ENCODE assay signal across 16 cellular contexts in genomic region chr7:68688416-68689086, GRCh38.
A peak's percentile ranks its signal among the peaks of the same experiment; 100 is the strongest.
DNase-seq lines count a peak whose midpoint lies in the region; ATAC-seq lines count a peak whose summit lies in the region.
"Had no signal": no experiment of that assay in that cellular context is flagged by ENCODE, and none has a peak within 500 bp of the region (broad histone marks: within the 10 kb centered on the region; RNA-seq: fewer than 3 reads in every experiment).

No MANE protein-coding gene starts in this region.

- no peak overlapping the region for H2BK12ac ChIP-seq in mesenchymal stem cell (ENCODE audit: low read length in 2 of 2)

- no peak for ATAC-seq in Right ventricle myocardium inferior
- no peak for ATAC-seq in aorta (ENCODE audit: low FRiP score)
- ATAC-seq: activated naive CD4-positive, alpha-beta T cell treated with anti-CD3 and anti-CD28 coated beads, Interleukin-2, amount 50 U/mL, for 72 hours; foreskin keratinocyte; right lobe of liver had no signal

- H3K4me3 ChIP-seq in mesenchymal stem cell (ENCODE audit: insufficient read depth in 1 of 2, low read depth in 1 of 2, low read length in 2 of 2) (peak overlapping the region in 1 of 2 experiments; percentile 65), aorta (ENCODE audit: low read length in 2 of 2) (no peak overlapping the region)
- no peak overlapping the region for H3K4me3 ChIP-seq in effector memory CD4-positive, alpha-beta T cell (ENCODE audit: insufficient read depth, low read depth, low read length, poor library complexity, severe bottlenecking)
- H3K4me3 ChIP-seq: right lobe of liver had no signal

- H4K91ac ChIP-seq in mesenchymal stem cell (ENCODE audit: low read length), result no peak overlapping the region

- H3K27ac ChIP-seq in mesenchymal stem cell (ENCODE audit: low read length, poor library complexity, severe bottlenecking) (no peak overlapping the region), aorta (ENCODE audit: low read depth in 1 of 2, low read length in 2 of 2) (no peak overlapping the region)
- no peak overlapping the region for H3K27ac ChIP-seq in effector memory CD4-positive, alpha-beta T cell (ENCODE audit: insufficient read depth, low read length, poor library complexity, severe bottlenecking)
- H3K27ac ChIP-seq: foreskin keratinocyte, neutrophil, right lobe of liver had no signal

- H3K9me3 ChIP-seq in mesenchymal stem cell (ENCODE audit: control insufficient read depth, low read length) (no peaks in the 10 kb centered on the region), aorta (ENCODE audit: control insufficient read depth, low read length) (peaks cover 2% of the 10 kb centered on the region)
- no peaks in the 10 kb centered on the region for H3K9me3 ChIP-seq in effector memory CD4-positive, alpha-beta T cell (ENCODE audit: control insufficient read depth, low read length)
- H3K9me3 ChIP-seq: neutrophil, right lobe of liver had no signal

- no peak overlapping the region for H2BK120ac ChIP-seq in mesenchymal stem cell (ENCODE audit: low read depth, low read length)

- peak; percentile 52 for DNase-seq in D341Med (ENCODE audit: low spot score)
- DNase-seq in NCI-H1105 treated with DMSO at 0.1 percent for 48 hours (lab: John Stamatoyannopoulos, UW), result peak; percentile 80
- peak; percentile 92 for DNase-seq in NCI-H748 (lab: John Stamatoyannopoulos, UW; ENCODE audit: unreplicated experiment)
- no peak for DNase-seq in mesenchymal stem cell
- DNase-seq in Right ventricle myocardium inferior (ENCODE audit: missing footprints), result no peak
- no peak for DNase-seq in effector memory CD4-positive, alpha-beta T cell
- DNase-seq in aorta, result no peak
- no peak for DNase-seq in stimulated activated CD4-positive, alpha-beta T cell treated with anti-CD3 and anti-CD28 coated beads, Interleukin-2, amount 100 ng/mL, for 48 hours
- DNase-seq: activated CD4-positive, CD25-positive, alpha-beta regulatory T cell; AML-193; DMS53; foreskin keratinocyte; NCI-H446; right lobe of liver had no signal

- H3K14ac ChIP-seq in mesenchymal stem cell (ENCODE audit: low read length in 2 of 2), result no peak overlapping the region

- no peak overlapping the region for H3K18ac ChIP-seq in mesenchymal stem cell (ENCODE audit: low read depth in 1 of 2, low read length in 2 of 2)

- intact Hi-C loops in Right ventricle myocardium inferior (cut with DNase I), result no loop called here
- intact Hi-C loops in aorta (cut with DNase I), result no loop called here

- WGBS in mesenchymal stem cell, result 79% methylated on average over 8 of the region's 8 CpGs
- WGBS in aorta, 2 donors, result 58% methylated on average over 8 of the region's 8 CpGs

- H2BK5ac ChIP-seq in mesenchymal stem cell (ENCODE audit: low read depth, low read length, poor library complexity, severe bottlenecking), result no peak overlapping the region

- no peak overlapping the region for H2BK15ac ChIP-seq in mesenchymal stem cell (ENCODE audit: low read depth, poor library complexity, severe bottlenecking)

- peak overlapping the region; percentile 38 for H3K9ac ChIP-seq in mesenchymal stem cell (ENCODE audit: low read length)

- no peak overlapping the region for H3K4ac ChIP-seq in mesenchymal stem cell (ENCODE audit: low read depth in 1 of 2, low read length in 2 of 2)

- H3K27me3 ChIP-seq in mesenchymal stem cell (ENCODE audit: control insufficient read depth in 1 of 2, insufficient read depth in 1 of 2, low read length in 2 of 2) (peaks cover 0 to 10% of the 10 kb centered on the region in 2 experiments), aorta (ENCODE audit: control insufficient read depth in 1 of 2, insufficient read depth in 2 of 2, low read length in 1 of 2) (no peaks in the 10 kb centered on the region)
- H3K27me3 ChIP-seq in effector memory CD4-positive, alpha-beta T cell (replicated peaks; ENCODE audit: control insufficient read depth, insufficient read depth, low read length, poor library complexity, severe bottlenecking), result no peaks in the 10 kb centered on the region
- H3K27me3 ChIP-seq: foreskin keratinocyte, neutrophil, right lobe of liver had no signal

- no peaks in the 10 kb centered on the region for H3K36me3 ChIP-seq in mesenchymal stem cell (ENCODE audit: control insufficient read depth in 1 of 2, insufficient read depth in 2 of 2, low read depth in 1 of 2, low read length in 2 of 2)
- no peaks in the 10 kb centered on the region for H3K36me3 ChIP-seq in effector memory CD4-positive, alpha-beta T cell (ENCODE audit: control insufficient read depth, insufficient read depth, low read length)
- H3K36me3 ChIP-seq in aorta (ENCODE audit: control insufficient read depth in 1 of 2, insufficient read depth in 2 of 2, low read length in 1 of 2), result no peaks in the 10 kb centered on the region
- H3K36me3 ChIP-seq: neutrophil, right lobe of liver had no signal

- H2AFZ ChIP-seq in mesenchymal stem cell (ENCODE audit: low read depth, low read length), result no peak overlapping the region

- H3K79me1 ChIP-seq in mesenchymal stem cell (replicated peaks; ENCODE audit: low read length, poor library complexity, severe bottlenecking), result no peaks in the 10 kb centered on the region

- no peak overlapping the region for H3K4me2 ChIP-seq in mesenchymal stem cell (ENCODE audit: low read length, poor library complexity, severe bottlenecking)

- H3K23ac ChIP-seq in mesenchymal stem cell (ENCODE audit: low read length in 2 of 2), result no peak overlapping the region

- no peak overlapping the region for H2AK5ac ChIP-seq in mesenchymal stem cell (ENCODE audit: low read length, severe bottlenecking)

- peaks cover 3% of the 10 kb centered on the region for H3K4me1 ChIP-seq in mesenchymal stem cell (ENCODE audit: control insufficient read depth, insufficient read depth, low read depth, low read length)
- no peaks in the 10 kb centered on the region for H3K4me1 ChIP-seq in effector memory CD4-positive, alpha-beta T cell (ENCODE audit: control insufficient read depth, insufficient read depth, low read length, poor library complexity, severe bottlenecking)
- H3K4me1 ChIP-seq in aorta (ENCODE audit: control insufficient read depth in 1 of 2, insufficient read depth in 2 of 2, low read length in 2 of 2), result no peaks in the 10 kb centered on the region
- H3K4me1 ChIP-seq: right lobe of liver had no signal

- no peak overlapping the region for H4K8ac ChIP-seq in mesenchymal stem cell (ENCODE audit: low read length)

Comparison
In these comparisons a context has a peak if more than half of its experiments do, and no peak if none do; other contexts are left out.
1. DNase-seq: peak in D341Med (single experiment), NCI-H1105 treated with DMSO at 0.1 percent for 48 hours (single experiment) and NCI-H748 (single experiment); none in mesenchymal stem cell (single experiment), Right ventricle myocardium inferior (single experiment), effector memory CD4-positive, alpha-beta T cell (0 of 3), aorta (0 of 2) and stimulated activated CD4-positive, alpha-beta T cell treated with anti-CD3 and anti-CD28 coated beads, Interleukin-2, amount 100 ng/mL, for 48 hours (0 of 2).